In the genomic region with DNA sequence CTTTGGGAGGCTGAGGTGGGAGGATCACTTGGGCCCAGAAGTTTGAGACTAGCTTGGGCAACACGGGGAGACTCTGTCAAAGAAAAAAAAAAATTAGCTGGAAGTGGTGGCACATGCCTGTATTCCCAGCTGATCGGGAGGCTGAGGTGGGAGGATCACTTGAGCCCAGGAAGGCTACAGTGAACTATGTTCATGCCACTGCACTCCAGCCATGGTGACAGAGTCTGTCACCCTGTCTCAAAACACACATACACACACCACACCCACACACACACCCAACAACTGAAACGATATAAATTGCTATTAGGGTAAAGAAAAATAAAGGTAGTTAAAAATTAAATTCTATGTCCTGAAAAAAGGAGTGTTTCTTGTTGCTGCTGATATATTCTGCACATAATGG, we compare ENCODE assay signal across 28 cellular contexts. TPM values are rescaled to one million over a fixed set of nuclear protein-coding genes. Genes with fewer than 3 reads are reported as not detected.
A peak's percentile ranks its signal among the peaks of the same experiment; 100 is the strongest.
DNase-seq lines count a peak whose midpoint lies in the region; ATAC-seq and TF ChIP-seq lines count a peak whose summit lies in the region.
"Had no signal": no experiment of that assay in that cellular context is flagged by ENCODE, and none has a peak within 500 bp of the region (broad histone marks: within the 10 kb centered on the region; RNA-seq: fewer than 3 reads in every experiment).

No MANE protein-coding gene starts in this region.

- POLR2A ChIA-PET in CD8-positive, alpha-beta memory T cell (lab: Charles Lee) = no interaction called here
- POLR2A ChIA-PET in activated CD4-positive, alpha-beta memory T cell treated with anti-CD3 and anti-CD28 coated beads for 36 hours (lab: Charles Lee) = interaction anchor here (1.0 kb wide), 1 partner anchor 9 kb away, joined by 3 read pairs; no protein-coding TSS in a partner anchor

- CTCF ChIA-PET in CD8-positive, alpha-beta memory T cell (lab: Charles Lee) = interaction anchor here (1.6 kb wide), 1 partner anchor 22 kb away, joined by 3 read pairs; no protein-coding TSS in a partner anchor
- CTCF ChIA-PET in activated CD4-positive, alpha-beta memory T cell treated with anti-CD3 and anti-CD28 coated beads for 36 hours (lab: Charles Lee) = no interaction called here

- H3K36me3 Mint-ChIP-seq in CD4-positive, CD25-positive, alpha-beta regulatory T cell = peaks cover 4% of the 10 kb centered on the region
- H3K36me3 Mint-ChIP-seq in CD8-positive, alpha-beta memory T cell = no peaks in the 10 kb centered on the region
- no peaks in the 10 kb centered on the region for H3K36me3 Mint-ChIP-seq in activated CD4-positive, alpha-beta memory T cell treated with anti-CD3 and anti-CD28 coated beads for 36 hours
- H3K36me3 Mint-ChIP-seq in stimulated activated naive B cell treated with anti-CD40 and anti-IgM and Interleukin-4, amounts not matched to agents 10 μg/mL and 1 μg/mL and 100 μg/mL, for 72 hours = peaks cover 8 to 10% of the 10 kb centered on the region in 2 donors

- peak overlapping the region; percentile 24 for H3K27ac ChIP-seq in CD4-positive, CD25-positive, alpha-beta regulatory T cell (ENCODE audit: insufficient read depth, low read length, poor library complexity, severe bottlenecking)
- no peak overlapping the region for H3K27ac ChIP-seq in CD8-positive, alpha-beta memory T cell (ENCODE audit: low read depth, low read length)
- H3K27ac ChIP-seq: BLaER1, epithelial cell of prostate, PC-9, WERI-Rb-1 had no signal

- peaks cover 40 to 75% (median 57%) of the 10 kb centered on the region in 4 donors for H3K4me1 Mint-ChIP-seq in CD4-positive, CD25-positive, alpha-beta regulatory T cell
- peaks cover 57 to 82% (median 78%) of the 10 kb centered on the region in 3 donors for H3K4me1 Mint-ChIP-seq in CD8-positive, alpha-beta memory T cell
- peaks cover 49% of the 10 kb centered on the region for H3K4me1 Mint-ChIP-seq in activated CD4-positive, alpha-beta memory T cell treated with anti-CD3 and anti-CD28 coated beads for 36 hours (ENCODE audit: low read depth)
- H3K4me1 Mint-ChIP-seq in stimulated activated naive B cell treated with anti-CD40 and anti-IgM and Interleukin-4, amounts not matched to agents 10 μg/mL and 1 μg/mL and 100 μg/mL, for 72 hours = peaks cover 20 to 49% of the 10 kb centered on the region in 2 donors

- no peak for TF ChIP-seq CTCF in mucosa of descending colon (IDR thresholded peaks at IDR 0.05)

- peaks cover 60% of the 10 kb centered on the region for H3K4me1 ChIP-seq in CD4-positive, CD25-positive, alpha-beta regulatory T cell (ENCODE audit: control insufficient read depth, insufficient read depth, low read length, poor library complexity, severe bottlenecking)
- peaks cover 44% of the 10 kb centered on the region for H3K4me1 ChIP-seq in CD8-positive, alpha-beta memory T cell (ENCODE audit: insufficient read depth, low read length)
- peaks cover 14% of the 10 kb centered on the region for H3K4me1 ChIP-seq in mucosa of descending colon (ENCODE audit: low read depth)

- no peak for ATAC-seq in CD4-positive, CD25-positive, alpha-beta regulatory T cell (ENCODE audit: low read depth in 2 of 2)
- ATAC-seq in mucosa of descending colon (peak; percentile 75), HG02610 (IDR thresholded peaks at IDR 0.05; ENCODE audit: unreplicated experiment) (no peak)
- no peak for ATAC-seq in stimulated activated naive B cell treated with anti-CD40 and anti-IgM and Interleukin-4, amounts not matched to agents 10 μg/mL and 1 μg/mL and 100 μg/mL, for 72 hours (replicated peaks)
- ATAC-seq: Right ventricle myocardium inferior, SK-N-SH treated with all-trans-retinoic acid at 6 μM for 48 hours had no signal

- no peaks in the 10 kb centered on the region for H3K36me3 ChIP-seq in CD4-positive, CD25-positive, alpha-beta regulatory T cell (ENCODE audit: control insufficient read depth, insufficient read depth, low read length)
- H3K36me3 ChIP-seq in CD8-positive, alpha-beta memory T cell (ENCODE audit: insufficient read depth, low read length) = no peaks in the 10 kb centered on the region
- no peaks in the 10 kb centered on the region for H3K36me3 ChIP-seq in mucosa of descending colon (ENCODE audit: low read depth)
- H3K36me3 ChIP-seq: WERI-Rb-1 had no signal

- H3K27me3 ChIP-seq in CD4-positive, CD25-positive, alpha-beta regulatory T cell (ENCODE audit: control insufficient read depth, insufficient read depth, low read length) = no peaks in the 10 kb centered on the region
- no peaks in the 10 kb centered on the region for H3K27me3 ChIP-seq in CD8-positive, alpha-beta memory T cell (ENCODE audit: insufficient read depth, low read length, poor library complexity, severe bottlenecking)
- H3K27me3 ChIP-seq: BLaER1 had no signal

- H3K4me3 ChIP-seq in CD4-positive, CD25-positive, alpha-beta regulatory T cell (ENCODE audit: low read depth, low read length) = peak overlapping the region; percentile 52
- H3K4me3 ChIP-seq in CD8-positive, alpha-beta memory T cell (ENCODE audit: low read length) = no peak overlapping the region
- no peak overlapping the region for H3K4me3 ChIP-seq in mucosa of descending colon
- H3K4me3 ChIP-seq: BLaER1, PC-9 had no signal

- DNase-seq in CD4-positive, CD25-positive, alpha-beta regulatory T cell = no peak
- DNase-seq in CD8-positive, alpha-beta memory T cell = no peak
- no peak for DNase-seq in activated CD4-positive, alpha-beta memory T cell treated with anti-CD3 and anti-CD28 coated beads for 36 hours
- DNase-seq in mucosa of descending colon (no peak), NCI-H146 treated with DMSO at 0.1 percent for 48 hours (lab: John Stamatoyannopoulos, UW; ENCODE audit: unreplicated experiment) (no peak), NCI-H1436 (lab: John Stamatoyannopoulos, UW) (no peak)
- no peak for DNase-seq in stimulated activated naive B cell treated with anti-CD40 and anti-IgM and Interleukin-4, amounts not matched to agents 10 μg/mL and 1 μg/mL and 100 μg/mL, for 72 hours
- DNase-seq: activated CD4-positive, alpha-beta T cell treated with anti-CD3 and anti-CD28 coated beads, Interleukin-2, amount 50 U/mL, for 1 hour; amygdala; Calu3; DMS79 treated with DMSO at 0.1 percent for 48 hours; effector CD4-positive, alpha-beta T cell; NCI-H1694 treated with DMSO at 0.1 percent for 48 hours; NCI-H2171; NCI-H524; PC-9; retina; stimulated activated CD4-positive, alpha-beta T cell treated with anti-CD3 and anti-CD28 coated beads, Interleukin-4, amount 100 ng/mL, for 1 hour; substantia nigra; T-helper 9 cell; WERI-Rb-1 had no signal

- H3K27ac Mint-ChIP-seq in CD4-positive, CD25-positive, alpha-beta regulatory T cell = peak overlapping the region in 1 of 3 donors; percentile 80
- H3K27ac Mint-ChIP-seq in CD8-positive, alpha-beta memory T cell = peak overlapping the region in 7 of 8 donors; percentile 3 to 77 (median 44)
- peak overlapping the region; percentile 24 for H3K27ac Mint-ChIP-seq in activated CD4-positive, alpha-beta memory T cell treated with anti-CD3 and anti-CD28 coated beads for 36 hours
- H3K27ac Mint-ChIP-seq in stimulated activated naive B cell treated with anti-CD40 and anti-IgM and Interleukin-4, amounts not matched to agents 10 μg/mL and 1 μg/mL and 100 μg/mL, for 72 hours = no peak overlapping the region
- H3K27ac Mint-ChIP-seq: mesothelial cell of epicardium, nephron had no signal

- H3K4me3 Mint-ChIP-seq in CD4-positive, CD25-positive, alpha-beta regulatory T cell = peak overlapping the region in 2 of 4 donors; percentile 41 to 60
- peak overlapping the region in 4 of 7 donors; percentile 10 to 72 (median 42) for H3K4me3 Mint-ChIP-seq in CD8-positive, alpha-beta memory T cell
- H3K4me3 Mint-ChIP-seq in activated CD4-positive, alpha-beta memory T cell treated with anti-CD3 and anti-CD28 coated beads for 36 hours = no peak overlapping the region
- H3K4me3 Mint-ChIP-seq in stimulated activated naive B cell treated with anti-CD40 and anti-IgM and Interleukin-4, amounts not matched to agents 10 μg/mL and 1 μg/mL and 100 μg/mL, for 72 hours = no peak overlapping the region
- H3K4me3 Mint-ChIP-seq: mesothelial cell of epicardium, nephron had no signal

- H3K9me3 Mint-ChIP-seq in CD4-positive, CD25-positive, alpha-beta regulatory T cell = no peaks in the 10 kb centered on the region
- H3K9me3 Mint-ChIP-seq in CD8-positive, alpha-beta memory T cell = no peaks in the 10 kb centered on the region
- no peaks in the 10 kb centered on the region for H3K9me3 Mint-ChIP-seq in activated CD4-positive, alpha-beta memory T cell treated with anti-CD3 and anti-CD28 coated beads for 36 hours
- no peaks in the 10 kb centered on the region for H3K9me3 Mint-ChIP-seq in stimulated activated naive B cell treated with anti-CD40 and anti-IgM and Interleukin-4, amounts not matched to agents 10 μg/mL and 1 μg/mL and 100 μg/mL, for 72 hours
- H3K9me3 Mint-ChIP-seq: nephron had no signal

- intact Hi-C loops in activated CD4-positive, alpha-beta memory T cell treated with anti-CD3 and anti-CD28 coated beads for 36 hours (cut with micrococcal nuclease) = no loop called here
- intact Hi-C loops in mucosa of descending colon (cut with DNase I, micrococcal nuclease) = no loop called here

- H3K27me3 Mint-ChIP-seq in CD4-positive, CD25-positive, alpha-beta regulatory T cell = no peaks in the 10 kb centered on the region
- H3K27me3 Mint-ChIP-seq in CD8-positive, alpha-beta memory T cell = no peaks in the 10 kb centered on the region
- no peaks in the 10 kb centered on the region for H3K27me3 Mint-ChIP-seq in activated CD4-positive, alpha-beta memory T cell treated with anti-CD3 and anti-CD28 coated beads for 36 hours
- no peaks in the 10 kb centered on the region for H3K27me3 Mint-ChIP-seq in stimulated activated naive B cell treated with anti-CD40 and anti-IgM and Interleukin-4, amounts not matched to agents 10 μg/mL and 1 μg/mL and 100 μg/mL, for 72 hours

- H3K9me3 ChIP-seq in CD4-positive, CD25-positive, alpha-beta regulatory T cell (ENCODE audit: control insufficient read depth in 2 of 2, low read length in 2 of 2) = no peaks in the 10 kb centered on the region
- H3K9me3 ChIP-seq in CD8-positive, alpha-beta memory T cell (ENCODE audit: low read length) = no peaks in the 10 kb centered on the region
- no peaks in the 10 kb centered on the region for H3K9me3 ChIP-seq in mucosa of descending colon

RNA-seq across cellular contexts. Expression of gene PPP1R12A, which starts 7.9 kb away (rescaled TPM):
- total RNA-seq in CD4-positive, CD25-positive, alpha-beta regulatory T cell = 153 TPM
- polyA plus RNA-seq in CD4-positive, CD25-positive, alpha-beta regulatory T cell = 100 to 1,000 TPM in 3 of 4 donors, 10 to 100 TPM in 1; 91.8 to 138 (median 105) TPM
- 10 to 100 TPM; 72.1 to 80.4 TPM for total RNA-seq in CD8-positive, alpha-beta memory T cell
- 140 TPM for polyA plus RNA-seq in CD8-positive, alpha-beta memory T cell
- total RNA-seq in activated CD4-positive, alpha-beta memory T cell treated with anti-CD3 and anti-CD28 coated beads for 36 hours = 10 to 100 TPM; 74.5 to 75.7 TPM
- total RNA-seq in mucosa of descending colon = 100 to 1,000 TPM in 1 of 3 donors, 10 to 100 TPM in 2; 63.7 to 253 (median 74.3) TPM

Comparison
In these comparisons a context has a peak if more than half of its experiments do, and no peak if none do; other contexts are left out.
1. H3K4me3 Mint-ChIP-seq: peak in CD8-positive, alpha-beta memory T cell (4 of 7); none in activated CD4-positive, alpha-beta memory T cell treated with anti-CD3 and anti-CD28 coated beads for 36 hours (single experiment) and stimulated activated naive B cell treated with anti-CD40 and anti-IgM and Interleukin-4, amounts not matched to agents 10 μg/mL and 1 μg/mL and 100 μg/mL, for 72 hours (0 of 2).